In the genomic region with DNA sequence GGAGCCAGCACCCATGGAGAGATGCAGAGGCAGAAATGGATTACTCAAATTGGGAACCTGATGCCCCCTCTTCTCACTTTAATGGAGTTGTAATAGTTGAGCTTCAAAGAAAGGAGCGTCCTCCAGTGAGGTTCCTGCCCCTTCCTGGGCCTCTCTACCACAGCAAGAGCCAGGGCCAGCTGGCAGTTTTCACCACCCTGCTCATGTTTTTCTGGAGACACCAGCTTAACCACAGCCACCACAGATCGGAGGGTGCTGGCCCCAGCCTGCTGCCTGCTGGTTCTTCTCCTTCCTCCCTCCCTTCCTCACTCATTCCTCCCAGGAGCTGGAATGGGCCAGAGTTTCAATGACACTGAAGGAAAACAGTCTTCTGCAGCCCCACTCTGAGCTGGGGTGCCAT, we compare ENCODE assay signal across 9 cellular contexts. TPM values are rescaled to one million over a fixed set of nuclear protein-coding genes. Genes with fewer than 3 reads are reported as not detected.
DNase-seq lines count a peak whose midpoint lies in the region; ATAC-seq and TF ChIP-seq lines count a peak whose summit lies in the region.
"Had no signal": no experiment of that assay in that cellular context is flagged by ENCODE, and none has a peak within 500 bp of the region (broad histone marks: within the 10 kb centered on the region; RNA-seq: fewer than 3 reads in every experiment).

No MANE protein-coding gene starts in this region.

- H3K4me1 ChIP-seq in right atrium auricular region (peaks cover 0 to 57% of the 10 kb centered on the region in 2 donors), spleen (peaks cover 31 to 94% (median 64%) of the 10 kb centered on the region in 6 donors)

- H3K36me3 ChIP-seq in right atrium auricular region, result no peaks in the 10 kb centered on the region
- H3K36me3 ChIP-seq in spleen, result peaks cover 0 to 99% (median 55%) of the 10 kb centered on the region in 6 donors

- no peak for TF ChIP-seq POLR2A in spleen (IDR thresholded peaks at IDR 0.05)

- WGBS in spleen, 5 donors, result 8 to 54% (median 39%) methylated on average over 2 of the region's 2 CpGs

- ATAC-seq in Right ventricle myocardium superior (ENCODE audit: poor library complexity) (no peak), HG03521 (IDR thresholded peaks at IDR 0.05; ENCODE audit: unreplicated experiment) (no peak)

- DNase-seq in Right ventricle myocardium superior, result peak; percentile 43
- DNase-seq in right atrium auricular region (ENCODE audit: low spot score), result no peak
- peak; percentile 29 for DNase-seq in SKM-1 (lab: John Stamatoyannopoulos, UW; ENCODE audit: unreplicated experiment)
- no peak for DNase-seq in coronary artery (ENCODE audit: low spot score)
- DNase-seq in stromal cell of bone marrow (ENCODE audit: low read depth), result peak; percentile 59
- no peak for DNase-seq in spleen
- DNase-seq in COLO668 (lab: John Stamatoyannopoulos, UW; ENCODE audit: unreplicated experiment), result no peak
- DNase-seq: NCI-H1417 had no signal

- H3K9me3 ChIP-seq in right atrium auricular region, result no peaks in the 10 kb centered on the region
- H3K9me3 ChIP-seq in spleen, result no peaks in the 10 kb centered on the region

- no peak for TF ChIP-seq CTCF in right atrium auricular region (IDR thresholded peaks at IDR 0.05)
- no peak for TF ChIP-seq CTCF in coronary artery (IDR thresholded peaks at IDR 0.05)
- TF ChIP-seq CTCF in spleen (IDR thresholded peaks at IDR 0.05 in 8 of 11, conservative IDR thresholded peaks at IDR 0.05 in 3 of 11), result no peak

- H3K27me3 ChIP-seq in right atrium auricular region (no peaks in the 10 kb centered on the region), spleen (replicated peaks in 1 of 7) (no peaks in the 10 kb centered on the region)

- peak overlapping the region in 1 of 2 donors; percentile 48 for H3K27ac ChIP-seq in right atrium auricular region
- H3K27ac ChIP-seq in coronary artery, result peak overlapping the region; percentile 57 to 95
- peak overlapping the region in 4 of 8 donors; percentile 41 to 74 (median 46) for H3K27ac ChIP-seq in spleen

- H3K4me3 ChIP-seq in right atrium auricular region (no peak overlapping the region), coronary artery (no peak overlapping the region), spleen (no peak overlapping the region)

- intact Hi-C loops in Right ventricle myocardium superior (cut with DNase I) (no loop called here), spleen (cut with DNase I; ENCODE audit: low total_unique reads) (no loop called here)

RNA-seq across cellular contexts. Expression of gene TRAF6, which starts 57.8 kb away (rescaled TPM):
- total RNA-seq in Right ventricle myocardium superior (11.1 TPM), right atrium auricular region (10 to 100 TPM in 1 of 2 donors, 1 to 10 TPM in 1; 10.0 to 10.7 TPM), spleen (10 to 100 TPM; 18.5 to 26.1 (median 20.6) TPM)
- 1 to 10 TPM; 2.1 to 3.9 (median 2.7) TPM for polyA plus RNA-seq in spleen

Comparison
In these comparisons a context has a peak if more than half of its experiments do, and no peak if none do; other contexts are left out.
1. DNase-seq: peak in Right ventricle myocardium superior (single experiment), SKM-1 (single experiment) and stromal cell of bone marrow (single experiment); none in right atrium auricular region (single experiment), coronary artery (single experiment), spleen (single experiment) and COLO668 (single experiment).